15 cellular contexts compared by ENCODE assay signal in genomic region chr9:71901695-71902094, GRCh38. TPM values are rescaled to one million over a fixed set of nuclear protein-coding genes. Genes with fewer than 3 reads are reported as not detected.
A peak's percentile ranks its signal among the peaks of the same experiment; 100 is the strongest.
DNase-seq lines count a peak whose midpoint lies in the region; ATAC-seq, FAIRE-seq and TF ChIP-seq lines count a peak whose summit lies in the region.
"Had no signal": no experiment of that assay in that cellular context is flagged by ENCODE, and none has a peak within 500 bp of the region (broad histone marks: within the 10 kb centered on the region; RNA-seq: fewer than 3 reads in every experiment).

No MANE protein-coding gene starts in this region.

- H3K9ac ChIP-seq in Karpas-422 (ENCODE audit: low read length) (no peak overlapping the region), kidney (ENCODE audit: low read length in 2 of 2) (no peak overlapping the region)

- H3K9me3 ChIP-seq in Karpas-422 (ENCODE audit: low read length) (no peaks in the 10 kb centered on the region), thymus (ENCODE audit: control insufficient read depth) (no peaks in the 10 kb centered on the region), kidney (ENCODE audit: control insufficient read depth in 1 of 2, low read length in 2 of 2) (no peaks in the 10 kb centered on the region)
- H3K9me3 ChIP-seq: heart left ventricle had no signal

- no peaks in the 10 kb centered on the region for H3K36me3 ChIP-seq in Karpas-422 (ENCODE audit: insufficient read depth, low read length)
- H3K36me3 ChIP-seq in thymus (ENCODE audit: control insufficient read depth, insufficient read depth) = peaks cover 8% of the 10 kb centered on the region
- no peaks in the 10 kb centered on the region for H3K36me3 ChIP-seq in kidney (ENCODE audit: control insufficient read depth in 1 of 2, insufficient read depth in 2 of 2, low read length in 2 of 2)

- peak overlapping the region; percentile 60; the same call in 1 of the 2 replicates for H3K27ac ChIP-seq in Karpas-422 (ENCODE audit: low read length)
- peak overlapping the region; percentile 36 for H3K27ac ChIP-seq in thymus (ENCODE audit: low read depth)
- no peak overlapping the region for H3K27ac ChIP-seq in kidney (ENCODE audit: low read depth in 2 of 2, low read length in 2 of 2)
- H3K27ac ChIP-seq: heart left ventricle had no signal

- H3K4me3 ChIP-seq in Karpas-422 (ENCODE audit: low read length) (no peak overlapping the region), thymus (ENCODE audit: low read length) (peak overlapping the region; percentile 19), kidney (ENCODE audit: low read length in 2 of 2) (no peak overlapping the region)
- H3K4me3 ChIP-seq: heart left ventricle had no signal

- H3K27me3 ChIP-seq in Karpas-422 (ENCODE audit: low read length) = no peaks in the 10 kb centered on the region
- H3K27me3 ChIP-seq in thymus (ENCODE audit: control insufficient read depth, insufficient read depth) = no peaks in the 10 kb centered on the region
- H3K27me3 ChIP-seq: heart left ventricle had no signal

- no peak for FAIRE-seq in kidney (lab: Jason Lieb, UNC)
- FAIRE-seq: HepG2 had no signal

- no peaks in the 10 kb centered on the region for H3K9me2 ChIP-seq in Karpas-422 (replicated peaks; ENCODE audit: insufficient read depth, low read length)

- H3K4me1 Mint-ChIP-seq in stimulated activated naive CD8-positive, alpha-beta T cell treated with anti-CD3 and anti-CD28 coated beads, Interleukin-15, amount 100 ng/mL, for 72 hours = peaks cover 67% of the 10 kb centered on the region
- peaks cover 73% of the 10 kb centered on the region for H3K4me1 Mint-ChIP-seq in central memory CD8-positive, alpha-beta T cell

- H2AFZ ChIP-seq in Karpas-422 (ENCODE audit: low read length) = no peak overlapping the region

- H3K4me1 ChIP-seq in Karpas-422 (ENCODE audit: low read length) (peaks cover 50% of the 10 kb centered on the region), thymus (ENCODE audit: control insufficient read depth, insufficient read depth, low read length) (peaks cover 30% of the 10 kb centered on the region), kidney (ENCODE audit: control insufficient read depth in 1 of 2, insufficient read depth in 1 of 2, low read depth in 1 of 2, low read length in 2 of 2) (no peaks in the 10 kb centered on the region)

- peaks cover 8% of the 10 kb centered on the region for H3K36me3 Mint-ChIP-seq in central memory CD8-positive, alpha-beta T cell (ENCODE audit: insufficient read depth)

- peak overlapping the region; percentile 41 for H3K4me2 ChIP-seq in Karpas-422 (ENCODE audit: low read depth, low read length, poor library complexity, severe bottlenecking)

- no peaks in the 10 kb centered on the region for H3K27me3 Mint-ChIP-seq in stimulated activated naive CD8-positive, alpha-beta T cell treated with anti-CD3 and anti-CD28 coated beads, Interleukin-15, amount 100 ng/mL, for 72 hours
- no peaks in the 10 kb centered on the region for H3K27me3 Mint-ChIP-seq in central memory CD8-positive, alpha-beta T cell
- H3K27me3 Mint-ChIP-seq: activated CD4-positive, alpha-beta memory T cell treated with anti-CD3 and anti-CD28 coated beads, Interleukin-2, amount 10 ng/mL, durations not matched to agents 7 days and 5 days had no signal

- ATAC-seq in stimulated activated naive CD8-positive, alpha-beta T cell treated with anti-CD3 and anti-CD28 coated beads, Interleukin-15, Interleukin-2, amounts not matched to agents 100 U/mL and 50 U/mL, for 24 hours = peak; percentile 42
- ATAC-seq in stimulated activated naive CD8-positive, alpha-beta T cell treated with anti-CD3 and anti-CD28 coated beads, Interleukin-15, amount 100 ng/mL, for 72 hours = no peak
- ATAC-seq in central memory CD8-positive, alpha-beta T cell (replicated peaks; ENCODE audit: extremely low read depth, poor library complexity, severe bottlenecking) = no peak
- ATAC-seq in GM21390 (IDR thresholded peaks at IDR 0.05; ENCODE audit: unreplicated experiment) = no peak
- ATAC-seq: heart left ventricle, HepG2, left lobe of liver had no signal

- no peak for DNase-seq in stimulated activated naive CD8-positive, alpha-beta T cell treated with anti-CD3 and anti-CD28 coated beads, Interleukin-15, Interleukin-2, amounts not matched to agents 100 U/mL and 50 U/mL, for 24 hours
- DNase-seq in stimulated activated naive CD8-positive, alpha-beta T cell treated with anti-CD3 and anti-CD28 coated beads, Interleukin-15, amount 100 ng/mL, for 72 hours = no peak
- no peak for DNase-seq in Karpas-422
- DNase-seq in central memory CD8-positive, alpha-beta T cell (ENCODE audit: low spot score in 2 of 2) = no peak
- DNase-seq in kidney = no peak
- no peak for DNase-seq in T-helper 9 cell
- DNase-seq: activated CD4-positive, alpha-beta memory T cell treated with anti-CD3 and anti-CD28 coated beads, Interleukin-2, amount 10 ng/mL, durations not matched to agents 7 days and 5 days; activated naive CD4-positive, alpha-beta T cell treated with anti-CD3 and anti-CD28 coated beads for 36 hours; heart left ventricle; NCI-H1436 treated with DMSO at 0.1 percent for 48 hours; NCI-H524 treated with DMSO at 0.1 percent for 48 hours had no signal

- peaks cover 19% of the 10 kb centered on the region; the same call in 1 of the 2 replicates for H4K20me1 ChIP-seq in Karpas-422 (ENCODE audit: insufficient read depth, low read depth, low read length)

- no peak for TF ChIP-seq CTCF in kidney (IDR thresholded peaks at IDR 0.05; ENCODE audit: borderline replicate concordance, extremely low read depth, insufficient read depth)

- WGBS in thymus = 7% methylated on average over 3 of the region's 3 CpGs

- H3K9me3 Mint-ChIP-seq in stimulated activated naive CD8-positive, alpha-beta T cell treated with anti-CD3 and anti-CD28 coated beads, Interleukin-15, amount 100 ng/mL, for 72 hours = no peaks in the 10 kb centered on the region
- H3K9me3 Mint-ChIP-seq in central memory CD8-positive, alpha-beta T cell = no peaks in the 10 kb centered on the region
- H3K9me3 Mint-ChIP-seq: activated CD4-positive, alpha-beta memory T cell treated with anti-CD3 and anti-CD28 coated beads, Interleukin-2, amount 10 ng/mL, durations not matched to agents 7 days and 5 days; activated naive CD4-positive, alpha-beta T cell treated with anti-CD3 and anti-CD28 coated beads for 36 hours had no signal

- H3K79me2 ChIP-seq in Karpas-422 (ENCODE audit: low read length) = peaks cover 86% of the 10 kb centered on the region

- peak overlapping the region in 1 of 2 donors; percentile 24 for H3K27ac Mint-ChIP-seq in stimulated activated naive CD8-positive, alpha-beta T cell treated with anti-CD3 and anti-CD28 coated beads, Interleukin-15, amount 100 ng/mL, for 72 hours
- peak overlapping the region; percentile 20 for H3K27ac Mint-ChIP-seq in central memory CD8-positive, alpha-beta T cell (ENCODE audit: low read depth)
- H3K27ac Mint-ChIP-seq: activated CD4-positive, alpha-beta memory T cell treated with anti-CD3 and anti-CD28 coated beads, Interleukin-2, amount 10 ng/mL, durations not matched to agents 7 days and 5 days; activated naive CD4-positive, alpha-beta T cell treated with anti-CD3 and anti-CD28 coated beads for 36 hours had no signal

- peak overlapping the region in 1 of 2 donors; percentile 14 for H3K4me3 Mint-ChIP-seq in stimulated activated naive CD8-positive, alpha-beta T cell treated with anti-CD3 and anti-CD28 coated beads, Interleukin-15, amount 100 ng/mL, for 72 hours
- peak overlapping the region; percentile 23 for H3K4me3 Mint-ChIP-seq in central memory CD8-positive, alpha-beta T cell
- H3K4me3 Mint-ChIP-seq: activated CD4-positive, alpha-beta memory T cell treated with anti-CD3 and anti-CD28 coated beads, Interleukin-2, amount 10 ng/mL, durations not matched to agents 7 days and 5 days; activated naive CD4-positive, alpha-beta T cell treated with anti-CD3 and anti-CD28 coated beads for 36 hours had no signal

- intact Hi-C loops in kidney (cut with DNase I) = no loop called here

RNA-seq across cellular contexts. Expression of gene ABHD17B, which starts 9.3 kb away (rescaled TPM):
- 3.9 and 12.9 TPM in 2 replicates for total RNA-seq in Karpas-422 (2014; rRNA removed; shearing (Covaris generic); ENCODE audit: low replicate concordance)
- polyA plus RNA-seq in thymus (23.3 TPM), kidney (ENCODE audit: insufficient read depth, low read depth, low replicate concordance) (9.0 TPM)
- 19.0 TPM for total RNA-seq in kidney

RNA-seq across cellular contexts. Expression of gene C9orf85, which starts 9.7 kb away (rescaled TPM):
- total RNA-seq in Karpas-422 (2014; rRNA removed; shearing (Covaris generic); ENCODE audit: low replicate concordance) = 6.0 and 9.2 TPM in 2 replicates
- polyA plus RNA-seq in thymus (18.8 TPM), kidney (ENCODE audit: insufficient read depth, low read depth, low replicate concordance) (7.0 TPM)
- total RNA-seq in kidney = 8.1 TPM

Comparison
In these comparisons a context has a peak if more than half of its experiments do, and no peak if none do; other contexts are left out.
1. H3K27ac ChIP-seq: peak in Karpas-422 (single experiment) and thymus (single experiment); none in kidney (0 of 2).